16 cellular contexts compared by ENCODE assay signal in the genomic region with DNA sequence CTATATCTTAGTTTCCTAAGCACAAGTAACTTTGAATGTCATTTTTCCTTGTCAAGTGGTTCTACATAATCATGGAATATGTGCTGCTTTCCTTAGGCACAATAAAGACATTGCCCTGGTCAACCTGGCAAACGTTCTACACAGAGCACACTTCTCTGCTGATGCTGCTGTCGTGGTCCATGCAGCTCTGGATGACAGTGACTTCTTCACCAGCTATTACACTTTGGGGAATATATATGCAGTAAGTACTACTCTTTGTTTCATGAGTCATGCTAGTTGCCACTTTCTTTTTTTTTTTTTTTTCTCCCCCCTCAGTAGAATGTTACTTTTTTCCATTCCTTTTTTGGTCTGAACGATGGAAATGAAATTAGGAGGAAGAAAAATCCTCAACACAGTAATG. TPM values are rescaled to one million over a fixed set of nuclear protein-coding genes. Genes with fewer than 3 reads are reported as not detected.
A peak's percentile ranks its signal among the peaks of the same experiment; 100 is the strongest.
DNase-seq lines count a peak whose midpoint lies in the region; TF ChIP-seq lines count a peak whose summit lies in the region.
"Had no signal": no experiment of that assay in that cellular context is flagged by ENCODE, and none has a peak within 500 bp of the region (broad histone marks: within the 10 kb centered on the region; RNA-seq: fewer than 3 reads in every experiment).

No MANE protein-coding gene starts in this region.

- H3K36me3 ChIP-seq in thyroid gland = peaks cover 22 to 29% of the 10 kb centered on the region in 2 donors

- intact Hi-C loops in thyroid gland (cut with DNase I) = no loop called here
- intact Hi-C loops in activated T-helper 2 cell treated with anti-CD3 and anti-CD28 coated beads, Interferon-gamma antibody, Interleukin-2, Interleukin-4, amounts not matched to agents 10 μg/mL and 5 μg/mL and 100 μg/mL, durations not matched to agents 14 hours and 24 hours and 36 hours (cut with micrococcal nuclease) = loop anchor here (2.0 kb wide), 1 partner anchor 38 kb away; the partner anchor contains the start of gene TTC17

- no peak for TF ChIP-seq CTCF in thyroid gland (IDR thresholded peaks at IDR 0.05)

- peaks cover 4 to 19% of the 10 kb centered on the region in 2 donors for H3K4me1 ChIP-seq in thyroid gland
- H3K4me1 ChIP-seq: A549 had no signal

- no peaks in the 10 kb centered on the region for H3K9me3 ChIP-seq in thyroid gland
- H3K9me3 ChIP-seq: A549, MG63 had no signal

- TF ChIP-seq POLR2A in thyroid gland (IDR thresholded peaks at IDR 0.05) = no peak

- peak overlapping the region; percentile 64 for H3K27ac Mint-ChIP-seq in activated naive CD8-positive, alpha-beta T cell
- H3K27ac Mint-ChIP-seq in activated T-helper 2 cell treated with anti-CD3 and anti-CD28 coated beads, Interferon-gamma antibody, Interleukin-2, Interleukin-4, amounts not matched to agents 10 μg/mL and 5 μg/mL and 100 μg/mL, durations not matched to agents 14 hours and 24 hours and 36 hours = no peak overlapping the region

- H3K27me3 ChIP-seq in thyroid gland = no peaks in the 10 kb centered on the region
- H3K27me3 ChIP-seq: MG63 had no signal

- H3K27ac ChIP-seq in thyroid gland = peak overlapping the region in 2 of 3 donors; percentile 58 to 69
- H3K27ac ChIP-seq: A549 had no signal

- no peaks in the 10 kb centered on the region for H3K27me3 Mint-ChIP-seq in activated naive CD8-positive, alpha-beta T cell
- H3K27me3 Mint-ChIP-seq in activated T-helper 2 cell treated with anti-CD3 and anti-CD28 coated beads, Interferon-gamma antibody, Interleukin-2, Interleukin-4, amounts not matched to agents 10 μg/mL and 5 μg/mL and 100 μg/mL, durations not matched to agents 14 hours and 24 hours and 36 hours (ENCODE audit: low read depth) = no peaks in the 10 kb centered on the region

- no peak overlapping the region for H3K4me3 Mint-ChIP-seq in activated naive CD8-positive, alpha-beta T cell
- H3K4me3 Mint-ChIP-seq in activated T-helper 2 cell treated with anti-CD3 and anti-CD28 coated beads, Interferon-gamma antibody, Interleukin-2, Interleukin-4, amounts not matched to agents 10 μg/mL and 5 μg/mL and 100 μg/mL, durations not matched to agents 14 hours and 24 hours and 36 hours (ENCODE audit: low read depth) = no peak overlapping the region

- peak; percentile 18 for DNase-seq in activated CD4-positive, alpha-beta T cell treated with anti-CD3 and anti-CD28 coated beads for 48 hours
- no peak for DNase-seq in activated CD4-positive, alpha-beta T cell treated with anti-CD3 and anti-CD28 coated beads, Interleukin-2, amount 50 U/mL, for 48 hours
- peak; percentile 2 for DNase-seq in stimulated activated CD4-positive, alpha-beta T cell treated with anti-CD3 and anti-CD28 coated beads, Interleukin-1b, Interleukin-23, amount 100 ng/mL, for 48 hours
- DNase-seq in stimulated activated CD4-positive, alpha-beta T cell treated with anti-CD3 and anti-CD28 coated beads, Interleukin-2, amount 100 ng/mL, for 48 hours = no peak
- DNase-seq in thyroid gland (no peak), NCI-H510A (lab: John Stamatoyannopoulos, UW) (no peak)
- DNase-seq in activated T-helper 2 cell treated with anti-CD3 and anti-CD28 coated beads, Interferon-gamma antibody, Interleukin-2, Interleukin-4, amounts not matched to agents 10 μg/mL and 5 μg/mL and 100 μg/mL, durations not matched to agents 14 hours and 24 hours and 36 hours (ENCODE audit: low spot score) = no peak
- DNase-seq: C1 segment of cervical spinal cord, GDM1, MG63, NCI-H1105, NCI-H1694, NCI-H524, Right ventricle myocardium superior had no signal

- H3K4me1 Mint-ChIP-seq in activated naive CD8-positive, alpha-beta T cell (ENCODE audit: low read depth) = peaks cover 20% of the 10 kb centered on the region
- H3K4me1 Mint-ChIP-seq in activated T-helper 2 cell treated with anti-CD3 and anti-CD28 coated beads, Interferon-gamma antibody, Interleukin-2, Interleukin-4, amounts not matched to agents 10 μg/mL and 5 μg/mL and 100 μg/mL, durations not matched to agents 14 hours and 24 hours and 36 hours (ENCODE audit: low read depth) = peaks cover 31% of the 10 kb centered on the region

- no peaks in the 10 kb centered on the region for H3K9me3 Mint-ChIP-seq in activated naive CD8-positive, alpha-beta T cell (ENCODE audit: low read depth)
- no peaks in the 10 kb centered on the region for H3K9me3 Mint-ChIP-seq in activated T-helper 2 cell treated with anti-CD3 and anti-CD28 coated beads, Interferon-gamma antibody, Interleukin-2, Interleukin-4, amounts not matched to agents 10 μg/mL and 5 μg/mL and 100 μg/mL, durations not matched to agents 14 hours and 24 hours and 36 hours

- no peak overlapping the region for H3K4me3 ChIP-seq in thyroid gland (replicated peaks in 1 of 3)
- H3K4me3 ChIP-seq: A549, MG63 had no signal

- WGBS in thyroid gland, 2 donors = 69 to 80% methylated on average over 3 of the region's 3 CpGs

- H3K36me3 Mint-ChIP-seq in activated naive CD8-positive, alpha-beta T cell = peaks cover 22% of the 10 kb centered on the region
- peaks cover 90% of the 10 kb centered on the region for H3K36me3 Mint-ChIP-seq in activated T-helper 2 cell treated with anti-CD3 and anti-CD28 coated beads, Interferon-gamma antibody, Interleukin-2, Interleukin-4, amounts not matched to agents 10 μg/mL and 5 μg/mL and 100 μg/mL, durations not matched to agents 14 hours and 24 hours and 36 hours (ENCODE audit: low read depth)

RNA-seq across cellular contexts. Expression of gene TTC17, which starts 38.5 kb away (rescaled TPM):
- total RNA-seq in thyroid gland = 100 to 1,000 TPM; 143 to 258 (median 192) TPM
- 63.5 and 76.1 TPM in 2 replicates for total RNA-seq in activated T-helper 2 cell treated with anti-CD3 and anti-CD28 coated beads, Interferon-gamma antibody, Interleukin-2, Interleukin-4, amounts not matched to agents 10 μg/mL and 5 μg/mL and 100 μg/mL, durations not matched to agents 14 hours and 24 hours and 36 hours

Comparison
In these comparisons a context has a peak if more than half of its experiments do, and no peak if none do; other contexts are left out.
1. DNase-seq: peak in activated CD4-positive, alpha-beta T cell treated with anti-CD3 and anti-CD28 coated beads for 48 hours (single experiment) and stimulated activated CD4-positive, alpha-beta T cell treated with anti-CD3 and anti-CD28 coated beads, Interleukin-1b, Interleukin-23, amount 100 ng/mL, for 48 hours (single experiment); none in activated CD4-positive, alpha-beta T cell treated with anti-CD3 and anti-CD28 coated beads, Interleukin-2, amount 50 U/mL, for 48 hours (0 of 2), stimulated activated CD4-positive, alpha-beta T cell treated with anti-CD3 and anti-CD28 coated beads, Interleukin-2, amount 100 ng/mL, for 48 hours (0 of 2), thyroid gland (0 of 2), NCI-H510A (single experiment) and activated T-helper 2 cell treated with anti-CD3 and anti-CD28 coated beads, Interferon-gamma antibody, Interleukin-2, Interleukin-4, amounts not matched to agents 10 μg/mL and 5 μg/mL and 100 μg/mL, durations not matched to agents 14 hours and 24 hours and 36 hours (single experiment).